ENCODE assay signal across 14 cellular contexts in genomic region chr9:81826541-81826906, GRCh38.
DNase-seq lines count a peak whose midpoint lies in the region; ATAC-seq and TF ChIP-seq lines count a peak whose summit lies in the region.
"Had no signal": no experiment of that assay in that cellular context is flagged by ENCODE, and none has a peak within 500 bp of the region (broad histone marks: within the 10 kb centered on the region; RNA-seq: fewer than 3 reads in every experiment).

No MANE protein-coding gene starts in this region.

- peaks cover 0 to 13% (median 5%) of the 10 kb centered on the region in 3 donors for H3K4me1 Mint-ChIP-seq in CD8-positive, alpha-beta memory T cell
- peaks cover 22 to 23% of the 10 kb centered on the region in 2 donors for H3K4me1 Mint-ChIP-seq in natural killer cell
- H3K4me1 Mint-ChIP-seq: central memory CD8-positive, alpha-beta T cell had no signal

- H3K9me3 ChIP-seq in muscle layer of duodenum (ENCODE audit: control insufficient read depth in 1 of 2, low read length in 2 of 2) = no peaks in the 10 kb centered on the region
- no peaks in the 10 kb centered on the region for H3K9me3 ChIP-seq in CD8-positive, alpha-beta memory T cell (ENCODE audit: low read length)
- no peaks in the 10 kb centered on the region for H3K9me3 ChIP-seq in aorta (ENCODE audit: control insufficient read depth, low read length)
- H3K9me3 ChIP-seq: BE2C had no signal

- H3K36me3 Mint-ChIP-seq in CD8-positive, alpha-beta memory T cell = no peaks in the 10 kb centered on the region
- no peaks in the 10 kb centered on the region for H3K36me3 Mint-ChIP-seq in natural killer cell
- H3K36me3 Mint-ChIP-seq: IgD-negative memory B cell had no signal

- H3K27ac ChIP-seq in muscle layer of duodenum (ENCODE audit: low read length) (peak overlapping the region; percentile 40), aorta (ENCODE audit: low read depth in 1 of 2, low read length in 2 of 2) (no peak overlapping the region)
- H3K27ac ChIP-seq in CD8-positive, alpha-beta memory T cell (ENCODE audit: low read depth, low read length) = no peak overlapping the region

- intact Hi-C loops in aorta (cut with DNase I) = no loop called here
- intact Hi-C loops in natural killer cell (cut with micrococcal nuclease) = no loop called here

- H3K4me3 Mint-ChIP-seq in CD8-positive, alpha-beta memory T cell = no peak overlapping the region
- no peak overlapping the region for H3K4me3 Mint-ChIP-seq in natural killer cell
- H3K4me3 Mint-ChIP-seq: central memory CD8-positive, alpha-beta T cell; IgD-negative memory B cell had no signal

- peaks cover 0 to 3% (median 0%) of the 10 kb centered on the region in 5 donors for H3K9me3 Mint-ChIP-seq in CD8-positive, alpha-beta memory T cell
- H3K9me3 Mint-ChIP-seq in natural killer cell = no peaks in the 10 kb centered on the region
- H3K9me3 Mint-ChIP-seq: central memory CD8-positive, alpha-beta T cell had no signal

- H3K4me3 ChIP-seq in fibroblast of mammary gland (ENCODE audit: control insufficient read depth, low read depth, low read length) (no peak overlapping the region), muscle layer of duodenum (ENCODE audit: low read depth in 1 of 2, low read length in 2 of 2) (peak overlapping the region in 1 of 2 donors; percentile 25), aorta (ENCODE audit: low read length in 2 of 2) (no peak overlapping the region)
- no peak overlapping the region for H3K4me3 ChIP-seq in CD8-positive, alpha-beta memory T cell (ENCODE audit: low read length)

- no peaks in the 10 kb centered on the region for H3K27me3 ChIP-seq in muscle layer of duodenum (ENCODE audit: low read depth, low read length)
- H3K27me3 ChIP-seq in CD8-positive, alpha-beta memory T cell (ENCODE audit: insufficient read depth, low read length, poor library complexity, severe bottlenecking) = no peaks in the 10 kb centered on the region
- no peaks in the 10 kb centered on the region for H3K27me3 ChIP-seq in aorta (ENCODE audit: control insufficient read depth in 1 of 2, insufficient read depth in 2 of 2, low read length in 1 of 2)
- H3K27me3 ChIP-seq: BE2C had no signal

- H3K4me1 ChIP-seq in muscle layer of duodenum (ENCODE audit: control insufficient read depth in 1 of 2, insufficient read depth in 2 of 2, low read length in 2 of 2) = peaks cover 0 to 24% of the 10 kb centered on the region in 2 donors
- no peaks in the 10 kb centered on the region for H3K4me1 ChIP-seq in CD8-positive, alpha-beta memory T cell (ENCODE audit: insufficient read depth, low read length)
- H3K4me1 ChIP-seq in aorta (ENCODE audit: control insufficient read depth in 1 of 2, insufficient read depth in 2 of 2, low read length in 2 of 2) = no peaks in the 10 kb centered on the region

- no peak for TF ChIP-seq CTCF in fibroblast of mammary gland (conservative IDR thresholded peaks at IDR 0.05; ENCODE audit: control insufficient read depth, insufficient read depth, low read depth, low read length)
- no peak for TF ChIP-seq CTCF in natural killer cell (IDR thresholded peaks at IDR 0.05)

- H3K36me3 ChIP-seq in muscle layer of duodenum (ENCODE audit: control insufficient read depth in 1 of 2, insufficient read depth in 2 of 2, low read length in 2 of 2) (no peaks in the 10 kb centered on the region), aorta (ENCODE audit: control insufficient read depth in 1 of 2, insufficient read depth in 2 of 2, low read length in 1 of 2) (no peaks in the 10 kb centered on the region)
- H3K36me3 ChIP-seq in CD8-positive, alpha-beta memory T cell (ENCODE audit: insufficient read depth, low read length) = no peaks in the 10 kb centered on the region
- H3K36me3 ChIP-seq: BE2C had no signal

- WGBS in aorta, 2 donors = 93 to 96% methylated on average over 14 of the region's 14 CpGs

- DNase-seq in DMS153 (lab: John Stamatoyannopoulos, UW) (peak; percentile 86), NCI-H510A (lab: John Stamatoyannopoulos, UW) (peak; percentile 41), fibroblast of mammary gland (ENCODE audit: low read depth) (peak; percentile 66), aorta (no peak), natural killer cell (no peak)
- DNase-seq in CD8-positive, alpha-beta memory T cell = no peak
- DNase-seq in activated effector memory CD4-positive, alpha-beta T cell treated with Interleukin-2 at 50 U/mL for 16 hours = no peak
- DNase-seq: BE2C; NK-92 treated with Interleukin-12 subunit alpha and Interleukin-12 subunit beta, amount 100 ng/mL, for 24 hours; stimulated activated naive CD4-positive, alpha-beta T cell treated with Interleukin-2 at 50 U/mL for 16 hours; T-helper 9 cell had no signal

- ATAC-seq in aorta (ENCODE audit: low FRiP score) = no peak
- ATAC-seq in natural killer cell = no peak

- POLR2A ChIA-PET in CD8-positive, alpha-beta memory T cell (lab: Charles Lee) = no interaction called here

- H3K27ac Mint-ChIP-seq in CD8-positive, alpha-beta memory T cell = no peak overlapping the region
- no peak overlapping the region for H3K27ac Mint-ChIP-seq in natural killer cell

- no peaks in the 10 kb centered on the region for H3K27me3 Mint-ChIP-seq in CD8-positive, alpha-beta memory T cell
- peaks cover 0 to 12% of the 10 kb centered on the region in 2 donors for H3K27me3 Mint-ChIP-seq in natural killer cell (ENCODE audit: low read depth in 2 of 2)
- H3K27me3 Mint-ChIP-seq: central memory CD8-positive, alpha-beta T cell had no signal

- CTCF ChIA-PET in CD8-positive, alpha-beta memory T cell (lab: Charles Lee) = no interaction called here

Comparison
In these comparisons a context has a peak if more than half of its experiments do, and no peak if none do; other contexts are left out.
1. DNase-seq: peak in DMS153 (single experiment), NCI-H510A (single experiment) and fibroblast of mammary gland (single experiment); none in CD8-positive, alpha-beta memory T cell (0 of 5), aorta (0 of 2), activated effector memory CD4-positive, alpha-beta T cell treated with Interleukin-2 at 50 U/mL for 16 hours (single experiment) and natural killer cell (single experiment).